In the genomic region with DNA sequence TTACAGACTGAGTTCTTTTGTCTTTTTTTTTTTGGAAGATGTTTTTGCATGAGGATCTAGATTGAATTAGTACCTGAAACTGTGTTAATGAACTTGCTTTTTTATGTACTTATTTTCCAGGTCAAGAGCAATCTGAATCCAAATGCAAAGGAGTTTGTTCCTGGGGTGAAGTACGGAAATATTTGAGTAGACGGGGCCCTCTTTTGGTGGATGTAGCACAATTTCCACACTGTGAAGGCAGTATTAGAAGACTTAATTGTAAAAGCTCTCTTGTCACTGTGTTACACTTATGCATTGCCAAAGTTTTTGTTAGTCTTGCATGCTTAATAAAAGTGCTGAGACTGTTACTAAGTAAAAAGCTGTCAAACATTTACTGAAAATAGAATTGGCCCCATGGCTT, we compare ENCODE assay signal across 11 cellular contexts.
DNase-seq lines count a peak whose midpoint lies in the region; ATAC-seq and TF ChIP-seq lines count a peak whose summit lies in the region.
"Had no signal": no experiment of that assay in that cellular context is flagged by ENCODE, and none has a peak within 500 bp of the region (broad histone marks: within the 10 kb centered on the region; RNA-seq: fewer than 3 reads in every experiment).

No MANE protein-coding gene starts in this region.

- peak; percentile 30 for ATAC-seq in SK-N-SH treated with all-trans-retinoic acid at 6 μM for 48 hours
- no peak for ATAC-seq in stimulated activated effector memory CD8-positive, alpha-beta T cell treated with anti-CD3 and anti-CD28 coated beads, Interleukin-12 subunit alpha, Interleukin-12 subunit beta, amount 100 ng/mL, for 72 hours
- ATAC-seq: lower lobe of right lung had no signal

- no peak overlapping the region for H3K4me3 Mint-ChIP-seq in stimulated activated effector memory CD8-positive, alpha-beta T cell treated with anti-CD3 and anti-CD28 coated beads, Interleukin-12 subunit alpha, Interleukin-12 subunit beta, amount 100 ng/mL, for 72 hours
- H3K4me3 Mint-ChIP-seq: CD4-positive, CD25-positive, alpha-beta regulatory T cell had no signal

- peaks cover 22% of the 10 kb centered on the region for H3K4me1 Mint-ChIP-seq in stimulated activated effector memory CD8-positive, alpha-beta T cell treated with anti-CD3 and anti-CD28 coated beads, Interleukin-12 subunit alpha, Interleukin-12 subunit beta, amount 100 ng/mL, for 72 hours

- H3K36me3 Mint-ChIP-seq in stimulated activated effector memory CD8-positive, alpha-beta T cell treated with anti-CD3 and anti-CD28 coated beads, Interleukin-12 subunit alpha, Interleukin-12 subunit beta, amount 100 ng/mL, for 72 hours: peaks cover 70% of the 10 kb centered on the region

- peak; percentile 37 for TF ChIP-seq CTCF in GM13977 (IDR thresholded peaks at IDR 0.05; ENCODE audit: extremely low read depth, insufficient read depth, missing control alignments)

- DNase-seq in ACHN (peak; percentile 7), GM13977 (ENCODE audit: low spot score) (no peak), iris pigment epithelial cell (ENCODE audit: low read depth) (peak; percentile 24), COR-L47 (lab: John Stamatoyannopoulos, UW) (no peak), NAMALWA (ENCODE audit: low spot score) (no peak), NCI-H2029 (lab: John Stamatoyannopoulos, UW) (no peak)
- DNase-seq in stimulated activated effector memory CD8-positive, alpha-beta T cell treated with anti-CD3 and anti-CD28 coated beads, Interleukin-12 subunit alpha, Interleukin-12 subunit beta, amount 100 ng/mL, for 72 hours (ENCODE audit: low spot score in 2 of 2): no peak
- DNase-seq: lower lobe of right lung; stimulated activated CD4-positive, alpha-beta T cell treated with anti-CD3 and anti-CD28 coated beads, Interleukin-2, amount 100 ng/mL, for 48 hours had no signal

- H3K27ac Mint-ChIP-seq in stimulated activated effector memory CD8-positive, alpha-beta T cell treated with anti-CD3 and anti-CD28 coated beads, Interleukin-12 subunit alpha, Interleukin-12 subunit beta, amount 100 ng/mL, for 72 hours: no peak overlapping the region
- H3K27ac Mint-ChIP-seq: CD4-positive, CD25-positive, alpha-beta regulatory T cell had no signal

- no peaks in the 10 kb centered on the region for H3K9me3 Mint-ChIP-seq in stimulated activated effector memory CD8-positive, alpha-beta T cell treated with anti-CD3 and anti-CD28 coated beads, Interleukin-12 subunit alpha, Interleukin-12 subunit beta, amount 100 ng/mL, for 72 hours
- H3K9me3 Mint-ChIP-seq: CD4-positive, CD25-positive, alpha-beta regulatory T cell had no signal

- in situ Hi-C loops in ACHN (cut with HindIII; ENCODE audit: low pct_ligation_motif_present, low pct_unique_long_range_greater_than_20kb, low sequenced_read_pairs): no loop called here
- in situ Hi-C loops in GM13977 (cut with MboI; ENCODE audit: low pct_unique_long_range_greater_than_20kb, low sequenced_read_pairs, unreplicated experiment): no loop called here

TF ChIP-seq in SK-N-SH treated with all-trans-retinoic acid at 6 μM for 48 hours, 23 proteins besides CTCF, POLR2A, EP300 and RAD21:
- no peak for TF ChIP-seq CSDC2 (CRISPR knock-in tag; IDR thresholded peaks at IDR 0.05)
- no peak for TF ChIP-seq BACH2 (CRISPR knock-in tag; IDR thresholded peaks at IDR 0.05; ENCODE audit: borderline replicate concordance)
- TF ChIP-seq ZFP3 (CRISPR knock-in tag; IDR thresholded peaks at IDR 0.05): no peak

Comparison
In these comparisons a context has a peak if more than half of its experiments do, and no peak if none do; other contexts are left out.
1. DNase-seq: peak in ACHN (single experiment) and iris pigment epithelial cell (single experiment); none in GM13977 (single experiment), COR-L47 (single experiment), NAMALWA (single experiment), NCI-H2029 (single experiment) and stimulated activated effector memory CD8-positive, alpha-beta T cell treated with anti-CD3 and anti-CD28 coated beads, Interleukin-12 subunit alpha, Interleukin-12 subunit beta, amount 100 ng/mL, for 72 hours (0 of 2).